ENCODE assay signal across 10 cellular contexts in the genomic region with DNA sequence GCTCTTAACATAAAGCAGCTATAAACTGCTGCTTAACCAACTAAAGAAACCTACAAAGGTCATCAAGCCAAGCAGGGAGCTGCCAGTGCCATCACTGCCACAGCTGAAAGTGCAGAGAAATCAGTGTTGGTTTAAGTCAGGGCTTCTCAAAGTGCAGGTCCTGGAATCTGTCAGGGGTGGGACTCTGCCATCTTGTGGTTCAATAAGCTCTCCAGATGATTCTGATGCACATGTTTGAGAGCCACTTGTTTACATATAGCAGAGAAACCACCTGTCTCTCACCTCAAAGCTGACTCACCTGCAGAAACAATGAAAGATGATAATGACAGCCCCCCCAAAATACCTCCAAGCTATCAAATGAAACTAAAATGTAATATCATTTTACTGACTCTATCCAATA. TPM values are rescaled to one million over a fixed set of nuclear protein-coding genes. Genes with fewer than 3 reads are reported as not detected.
DNase-seq lines count a peak whose midpoint lies in the region; ATAC-seq and TF ChIP-seq lines count a peak whose summit lies in the region.
"Had no signal": no experiment of that assay in that cellular context is flagged by ENCODE, and none has a peak within 500 bp of the region (broad histone marks: within the 10 kb centered on the region; RNA-seq: fewer than 3 reads in every experiment).

No MANE protein-coding gene starts in this region.

- no peak overlapping the region for H3K4me3 ChIP-seq in GM12864 (ENCODE audit: low read depth, low read length)
- H3K4me3 ChIP-seq in choroid plexus epithelial cell (ENCODE audit: low read depth, low read length): no peak overlapping the region
- H3K4me3 ChIP-seq in adrenal gland: no peak overlapping the region
- H3K4me3 ChIP-seq: esophagus muscularis mucosa had no signal

- TF ChIP-seq POLR2A in adrenal gland (IDR thresholded peaks at IDR 0.05): no peak

- DNase-seq in GM12864 (ENCODE audit: low read depth) (no peak), NCI-H2196 treated with DMSO at 0.1 percent for 48 hours (lab: John Stamatoyannopoulos, UW; ENCODE audit: unreplicated experiment) (peak; percentile 51), choroid plexus epithelial cell (ENCODE audit: low read depth) (peak; percentile 34), adrenal gland (no peak)
- DNase-seq: activated T-cell treated with anti-CD3 and anti-CD28 coated beads, Interleukin-2, amount 50 U/mL, for 1 hour had no signal

- TF ChIP-seq CTCF in C4-2B (conservative IDR thresholded peaks at IDR 0.05): peak; percentile 21
- TF ChIP-seq CTCF in GM12864 (IDR thresholded peaks at IDR 0.05; ENCODE audit: low read depth, low read length, missing control alignments): peak; percentile 17
- TF ChIP-seq CTCF in choroid plexus epithelial cell (conservative IDR thresholded peaks at IDR 0.05; ENCODE audit: low read depth, low read length): peak; percentile 41
- no peak for TF ChIP-seq CTCF in adrenal gland (IDR thresholded peaks at IDR 0.05)

- H3K27ac ChIP-seq in C4-2B: no peak overlapping the region
- H3K27ac ChIP-seq in adrenal gland: no peak overlapping the region
- H3K27ac ChIP-seq: esophagus muscularis mucosa had no signal

- H3K36me3 ChIP-seq in adrenal gland (replicated peaks in 1 of 2): no peaks in the 10 kb centered on the region
- H3K36me3 ChIP-seq: esophagus muscularis mucosa had no signal

- no peaks in the 10 kb centered on the region for H3K9me3 ChIP-seq in adrenal gland (replicated peaks in 1 of 3)
- H3K9me3 ChIP-seq: esophagus muscularis mucosa had no signal

- H3K27me3 ChIP-seq in adrenal gland: no peaks in the 10 kb centered on the region

- ATAC-seq in HG03097 (IDR thresholded peaks at IDR 0.05; ENCODE audit: low FRiP score, unreplicated experiment): no peak
- ATAC-seq in HG03095 (IDR thresholded peaks at IDR 0.05; ENCODE audit: unreplicated experiment): no peak
- no peak for ATAC-seq in HG03045 (IDR thresholded peaks at IDR 0.05; ENCODE audit: unreplicated experiment)

- intact Hi-C loops in adrenal gland (cut with DNase I): no loop called here

- no peaks in the 10 kb centered on the region for H3K4me1 ChIP-seq in adrenal gland (replicated peaks in 1 of 2)
- H3K4me1 ChIP-seq: esophagus muscularis mucosa had no signal

RNA-seq across cellular contexts. Expression of gene SH3GLB1, which starts 49.3 kb away (rescaled TPM):
- 100 to 1,000 TPM in 1 of 8 donors, 10 to 100 TPM in 7; 36.7 to 105 (median 59.1) TPM for total RNA-seq in adrenal gland
- 10 to 100 TPM; 22.5 to 99.3 (median 22.5) TPM for polyA plus RNA-seq in adrenal gland

Comparison
In these comparisons a context has a peak if more than half of its experiments do, and no peak if none do; other contexts are left out.
1. CTCF ChIP-seq: peak in C4-2B (single experiment), GM12864 (single experiment) and choroid plexus epithelial cell (single experiment); none in adrenal gland (0 of 6).
2. DNase-seq: peak in NCI-H2196 treated with DMSO at 0.1 percent for 48 hours (single experiment) and choroid plexus epithelial cell (single experiment); none in GM12864 (single experiment) and adrenal gland (0 of 7).